Comparison of ENCODE assay signal across 22 cellular contexts in the genomic region with DNA sequence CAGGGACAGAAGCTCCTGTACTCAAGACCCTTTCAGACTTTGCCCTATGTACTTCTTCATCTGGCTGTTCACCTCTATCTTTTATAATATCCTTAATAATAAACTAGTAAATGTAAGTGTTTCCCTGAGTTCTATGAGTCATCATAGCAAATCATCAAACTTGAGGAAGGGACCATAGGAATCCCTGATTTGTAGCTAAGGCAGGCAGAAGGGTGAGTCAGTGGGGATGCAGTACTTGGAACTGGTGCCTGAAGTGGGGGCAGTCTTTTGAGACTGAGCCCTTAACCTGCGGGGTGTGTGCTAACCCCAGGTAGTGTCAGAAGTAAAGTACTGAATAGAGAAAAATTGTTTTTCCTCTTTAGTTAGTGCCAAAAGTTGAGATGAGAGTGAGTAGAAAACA. TPM values are rescaled to one million over a fixed set of nuclear protein-coding genes. Genes with fewer than 3 reads are reported as not detected.
A peak's percentile ranks its signal among the peaks of the same experiment; 100 is the strongest.
DNase-seq lines count a peak whose midpoint lies in the region; ATAC-seq, FAIRE-seq and TF ChIP-seq lines count a peak whose summit lies in the region.
"Had no signal": no experiment of that assay in that cellular context is flagged by ENCODE, and none has a peak within 500 bp of the region (broad histone marks: within the 10 kb centered on the region; RNA-seq: fewer than 3 reads in every experiment).

No MANE protein-coding gene starts in this region.

- peaks cover 27% of the 10 kb centered on the region for H3K27me3 ChIP-seq in H7 (ENCODE audit: control insufficient read depth, insufficient read depth, low read length)
- peaks cover 5 to 31% of the 10 kb centered on the region in 2 experiments for H3K27me3 ChIP-seq in endothelial cell of umbilical vein (ENCODE audit: control insufficient read depth in 2 of 2, insufficient read depth in 2 of 2, low read length in 2 of 2)
- H3K27me3 ChIP-seq in mesenchymal stem cell (ENCODE audit: control insufficient read depth in 1 of 2, insufficient read depth in 1 of 2, low read length in 2 of 2): peaks cover 4 to 10% of the 10 kb centered on the region in 2 experiments
- H3K27me3 ChIP-seq: right lobe of liver, testis had no signal

- H3K36me3 ChIP-seq in H7 (replicated peaks; ENCODE audit: control insufficient read depth, insufficient read depth, low read length) (no peaks in the 10 kb centered on the region), endothelial cell of umbilical vein (ENCODE audit: control insufficient read depth in 2 of 2, extremely low read depth in 1 of 2, insufficient read depth in 2 of 2, low read length in 2 of 2) (no peaks in the 10 kb centered on the region), mesenchymal stem cell (ENCODE audit: control insufficient read depth in 1 of 2, insufficient read depth in 2 of 2, low read depth in 1 of 2, low read length in 2 of 2) (no peaks in the 10 kb centered on the region)
- H3K36me3 ChIP-seq: heart left ventricle, right lobe of liver had no signal

- no peak overlapping the region for H3K14ac ChIP-seq in mesenchymal stem cell (ENCODE audit: low read length in 2 of 2)

- dilution Hi-C loops in endothelial cell of umbilical vein (cut with MboI; ENCODE audit: extremely low pct_ligation_motif_present, low sequenced_read_pairs): no loop called here

- no peak overlapping the region for H3K27ac ChIP-seq in endothelial cell of umbilical vein (ENCODE audit: insufficient read depth, low read depth, low read length)
- H3K27ac ChIP-seq in mesenchymal stem cell (ENCODE audit: low read length, poor library complexity, severe bottlenecking): no peak overlapping the region
- H3K27ac ChIP-seq: heart left ventricle, right lobe of liver, testis had no signal

- H3K4me1 ChIP-seq in endothelial cell of umbilical vein (ENCODE audit: control insufficient read depth, extremely low read depth, insufficient read depth, low read length): peaks cover 5% of the 10 kb centered on the region
- H3K4me1 ChIP-seq in mesenchymal stem cell (ENCODE audit: control insufficient read depth, insufficient read depth, low read depth, low read length): peaks cover 4% of the 10 kb centered on the region
- H3K4me1 ChIP-seq: right lobe of liver, testis had no signal

- POLR2A ChIA-PET in endothelial cell of umbilical vein (lab: Charles Lee): no interaction called here

- DNase-seq in H7: peak; percentile 31
- peak; percentile 75 for DNase-seq in RCC 7860 (ENCODE audit: low spot score)
- DNase-seq in endothelial cell of umbilical vein (ENCODE audit: low read depth, low spot score): no peak
- peak; percentile 21 for DNase-seq in mesenchymal stem cell
- DNase-seq in GOT3 (lab: John Stamatoyannopoulos, UW): no peak
- DNase-seq in AML-193 (lab: John Stamatoyannopoulos, UW): no peak
- DNase-seq: activated CD4-positive, alpha-beta T cell treated with anti-CD3 and anti-CD28 coated beads, Interleukin-2, amount 50 U/mL, for 48 hours; activated T-cell treated with anti-CD3 and anti-CD28 coated beads, Interleukin-2, amount 50 U/mL, for 48 hours; C1 segment of cervical spinal cord; cerebellar nuclear complex; DMS79 treated with DMSO at 0.1 percent for 48 hours; heart left ventricle; kidney; NCI-H2227 treated with DMSO at 0.1 percent for 48 hours; right lobe of liver; stimulated activated CD4-positive, alpha-beta T cell treated with anti-CD3 and anti-CD28 coated beads, Interleukin-4, amount 100 ng/mL, for 1 hour; stimulated activated CD8-positive, alpha-beta memory T cell treated with anti-CD3 and anti-CD28 coated beads, Interleukin-4, amount 100 ng/mL, for 48 hours; testis had no signal

- H3K23ac ChIP-seq in mesenchymal stem cell (ENCODE audit: low read length in 2 of 2): no peak overlapping the region

- peaks cover under 1% of the 10 kb centered on the region for H3K79me1 ChIP-seq in mesenchymal stem cell (replicated peaks; ENCODE audit: low read length, poor library complexity, severe bottlenecking)

- ATAC-seq in GM18907 (IDR thresholded peaks at IDR 0.05; ENCODE audit: unreplicated experiment): no peak
- ATAC-seq in GM19023 (IDR thresholded peaks at IDR 0.05; ENCODE audit: unreplicated experiment): no peak
- ATAC-seq: heart left ventricle, right lobe of liver had no signal

- no peaks in the 10 kb centered on the region for H3K9me1 ChIP-seq in endothelial cell of umbilical vein (replicated peaks; ENCODE audit: control insufficient read depth, extremely low read depth, insufficient read depth, low read length)

- H3K4ac ChIP-seq in mesenchymal stem cell (ENCODE audit: low read depth in 1 of 2, low read length in 2 of 2): no peak overlapping the region

- H4K91ac ChIP-seq in mesenchymal stem cell (ENCODE audit: low read length): no peak overlapping the region

- BruUV-seq in endothelial cell of umbilical vein (replicated peaks; lab: Mats Ljungman, UMichigan): no TSS peak

- no peak overlapping the region for H3K18ac ChIP-seq in mesenchymal stem cell (ENCODE audit: low read depth in 1 of 2, low read length in 2 of 2)

- H2BK120ac ChIP-seq in mesenchymal stem cell (ENCODE audit: low read depth, low read length): no peak overlapping the region

- no peak overlapping the region for H3K4me2 ChIP-seq in endothelial cell of umbilical vein (ENCODE audit: insufficient read depth, low read length)
- H3K4me2 ChIP-seq in mesenchymal stem cell (ENCODE audit: low read length, poor library complexity, severe bottlenecking): no peak overlapping the region

- H2BK12ac ChIP-seq in mesenchymal stem cell (ENCODE audit: low read length in 2 of 2): no peak overlapping the region

- no peak overlapping the region for H2BK15ac ChIP-seq in mesenchymal stem cell (ENCODE audit: low read depth, poor library complexity, severe bottlenecking)

- no peak for TF ChIP-seq POLR2A in endothelial cell of umbilical vein (IDR thresholded peaks at IDR 0.05; ENCODE audit: low read depth, low read length)

- no peaks in the 10 kb centered on the region for H3K79me2 ChIP-seq in endothelial cell of umbilical vein (ENCODE audit: control insufficient read depth, insufficient read depth, low read length)

- TF ChIP-seq CTCF in endothelial cell of umbilical vein (IDR thresholded peaks at IDR 0.05; ENCODE audit: extremely low read depth in 1 of 2, insufficient read depth in 1 of 2, low read depth in 1 of 2, low read length in 2 of 2): no peak

- WGBS in mesenchymal stem cell: 58% methylated on average over 1 of the region's 1 CpG

- no peaks in the 10 kb centered on the region for H4K20me1 ChIP-seq in endothelial cell of umbilical vein (replicated peaks; ENCODE audit: control insufficient read depth, extremely low read depth, insufficient read depth, low read length)

- no peak overlapping the region for H3K9ac ChIP-seq in endothelial cell of umbilical vein (replicated peaks; ENCODE audit: extremely low read depth, insufficient read depth, low read length)
- no peak overlapping the region for H3K9ac ChIP-seq in mesenchymal stem cell (ENCODE audit: low read length)

- H2AFZ ChIP-seq in endothelial cell of umbilical vein (ENCODE audit: low read depth, low read length) (no peak overlapping the region), mesenchymal stem cell (ENCODE audit: low read depth, low read length) (no peak overlapping the region)

- intact Hi-C loops in endothelial cell of umbilical vein (cut with micrococcal nuclease): no loop called here

- CTCF ChIA-PET in endothelial cell of umbilical vein (lab: Charles Lee): interaction anchor here (0.9 to 1.1 kb wide), 2 partner anchors 9 to 298 kb away, joined by 3 read pairs; no protein-coding TSS in a partner anchor

- H3K9me3 ChIP-seq in endothelial cell of umbilical vein (replicated peaks; ENCODE audit: control insufficient read depth, insufficient read depth, low read length) (no peaks in the 10 kb centered on the region), mesenchymal stem cell (ENCODE audit: control insufficient read depth, low read length) (no peaks in the 10 kb centered on the region)
- H3K9me3 ChIP-seq: heart left ventricle, right lobe of liver, testis had no signal

- no peak overlapping the region for H2AK5ac ChIP-seq in mesenchymal stem cell (ENCODE audit: low read length, severe bottlenecking)

- no peak overlapping the region for H2BK5ac ChIP-seq in mesenchymal stem cell (ENCODE audit: low read depth, low read length, poor library complexity, severe bottlenecking)

- H3K4me3 ChIP-seq in H7 (ENCODE audit: insufficient read depth, low read depth, low read length) (no peak overlapping the region), endothelial cell of umbilical vein (replicated peaks in 1 of 3; ENCODE audit: insufficient read depth in 1 of 3, low read depth in 1 of 3, low read length in 3 of 3) (no peak overlapping the region), mesenchymal stem cell (ENCODE audit: insufficient read depth in 1 of 2, low read depth in 1 of 2, low read length in 2 of 2) (no peak overlapping the region)
- H3K4me3 ChIP-seq: heart left ventricle, right lobe of liver, testis had no signal

- FAIRE-seq in RCC 7860 (lab: Jason Lieb, UNC) (peak; percentile 94), endothelial cell of umbilical vein (lab: Jason Lieb, UNC) (no peak)
- FAIRE-seq: H1, kidney, TTC549 had no signal

- H4K8ac ChIP-seq in mesenchymal stem cell (ENCODE audit: low read length): no peak overlapping the region

TF ChIP-seq in endothelial cell of umbilical vein, 7 proteins besides CTCF, POLR2A, EP300 and RAD21:
- TF ChIP-seq, protein P1, sequence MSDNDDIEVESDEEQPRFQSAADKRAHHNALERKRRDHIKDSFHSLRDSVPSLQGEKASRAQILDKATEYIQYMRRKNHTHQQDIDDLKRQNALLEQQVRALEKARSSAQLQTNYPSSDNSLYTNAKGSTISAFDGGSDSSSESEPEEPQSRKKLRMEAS (IDR thresholded peaks at IDR 0.05; ENCODE audit: insufficient read depth, insufficient read length): no peak
- TF ChIP-seq FOS (IDR thresholded peaks at IDR 0.05; ENCODE audit: borderline replicate concordance, insufficient read depth, low read length): peak; percentile 77
TF ChIP-seq in endothelial cell of umbilical vein: peak in this region for 1.

RNA-seq across cellular contexts. Expression of gene TMEM243, which starts 6.2 kb away (rescaled TPM):
- total RNA-seq in H7 (2014; rRNA removed; shearing (Covaris generic)): 25.9 and 28.9 TPM in 2 replicates
- 26.9 and 31.5 TPM in 2 replicates for total RNA-seq in endothelial cell of umbilical vein
- polyA plus RNA-seq in endothelial cell of umbilical vein: 22.6 and 28.8 TPM in 2 replicates
- polyA plus RNA-seq in endothelial cell of umbilical vein (2011; cell fraction: cytosol; rRNA removed): 24.9 and 25.6 TPM in 2 replicates
- polyA plus RNA-seq in endothelial cell of umbilical vein (2011; cell fraction: nucleus; rRNA removed): 47.0 and 53.5 TPM in 2 replicates
- 24.2 and 26.6 TPM in 2 replicates for polyA plus RNA-seq in endothelial cell of umbilical vein (2012)
- polyA minus RNA-seq in endothelial cell of umbilical vein: 24.3 and 29.6 TPM in 2 replicates
- polyA minus RNA-seq in endothelial cell of umbilical vein (2011; cell fraction: cytosol; rRNA and poly(A)+ RNA removed): 19.6 TPM
- polyA minus RNA-seq in endothelial cell of umbilical vein (2011; cell fraction: nucleus; rRNA and poly(A)+ RNA removed): 65.3 and 86.5 TPM in 2 replicates
- 32.0 TPM for polyA plus RNA-seq in mesenchymal stem cell (2013, experiment 1 of 2)
- 34.5 TPM for polyA plus RNA-seq in mesenchymal stem cell (2013, experiment 2 of 2)

Comparison
In these comparisons a context has a peak if more than half of its experiments do, and no peak if none do; other contexts are left out.
1. DNase-seq: peak in H7 (single experiment), RCC 7860 (single experiment) and mesenchymal stem cell (single experiment); none in endothelial cell of umbilical vein (single experiment), GOT3 (single experiment) and AML-193 (0 of 2).